32 cellular contexts compared by ENCODE assay signal in genomic region chr6:113821445-113821844, GRCh38.
"Had no signal": no experiment of that assay in that cellular context is flagged by ENCODE, and none has a peak within 500 bp of the region (broad histone marks: within the 10 kb centered on the region; RNA-seq: fewer than 3 reads in every experiment).

No MANE protein-coding gene starts in this region.

- H3K9me3 Mint-ChIP-seq: natural killer cell; neural progenitor cell; stimulated activated memory B cell treated with anti-CD40 and anti-IgM and Interleukin-4, amounts not matched to agents 10 μg/mL and 1 μg/mL and 100 μg/mL, for 72 hours; stimulated activated naive CD8-positive, alpha-beta T cell treated with anti-CD3 and anti-CD28 coated beads, Interleukin-15, amount 100 ng/mL, for 72 hours had no signal

- H3K27ac Mint-ChIP-seq: natural killer cell; neural progenitor cell; progenitor cell of endocrine pancreas; stimulated activated memory B cell treated with anti-CD40 and anti-IgM and Interleukin-4, amounts not matched to agents 10 μg/mL and 1 μg/mL and 100 μg/mL, for 72 hours; stimulated activated naive CD8-positive, alpha-beta T cell treated with anti-CD3 and anti-CD28 coated beads, Interleukin-15, amount 100 ng/mL, for 72 hours; type B pancreatic cell had no signal

- H3K27me3 Mint-ChIP-seq: stimulated activated memory B cell treated with anti-CD40 and anti-IgM and Interleukin-4, amounts not matched to agents 10 μg/mL and 1 μg/mL and 100 μg/mL, for 72 hours; type B pancreatic cell had no signal

- H3K27me3 ChIP-seq: neural progenitor cell, ovary, right lobe of liver, sigmoid colon, spleen, suprapubic skin, testis, tibial artery, transverse colon, upper lobe of right lung, uterus had no signal

- H3K4me3 ChIP-seq: neural progenitor cell, ovary, psoas muscle, right lobe of liver, sigmoid colon, skin epidermis, smooth muscle cell, spleen, suprapubic skin, testis, tibial artery, transverse colon, upper lobe of right lung, uterus had no signal

- DNase-seq: natural killer cell; occipital lobe; ovary; posterior cingulate gyrus; psoas muscle; right cardiac atrium; right lobe of liver; sigmoid colon; spleen; stimulated activated CD4-positive, alpha-beta T cell treated with anti-CD3 and anti-CD28 coated beads, Interleukin-12 subunit alpha, Interleukin-12 subunit beta, amount 100 ng/mL, for 4 hours; stimulated activated CD4-positive, alpha-beta T cell treated with anti-CD3 and anti-CD28 coated beads, Interleukin-1b, Interleukin-23, amount 100 ng/mL, for 48 hours; stimulated activated CD4-positive, alpha-beta T cell treated with anti-CD3 and anti-CD28 coated beads, Interleukin-4, amount 100 ng/mL, for 1 hour; stimulated activated CD4-positive, alpha-beta T cell treated with anti-CD3 and anti-CD28 coated beads, Interleukin-4, amount 100 ng/mL, for 4 hours; stimulated activated CD8-positive, alpha-beta memory T cell treated with anti-CD3 and anti-CD28 coated beads, Interleukin-4, amount 100 ng/mL, for 48 hours; stimulated activated naive CD4-positive, alpha-beta T cell; stimulated activated naive CD8-positive, alpha-beta T cell treated with anti-CD3 and anti-CD28 coated beads, Interleukin-15, amount 100 ng/mL, for 72 hours; stimulated activated naive CD8-positive, alpha-beta T cell treated with anti-CD3 and anti-CD28 coated beads, Interleukin-15, Interleukin-2, amounts not matched to agents 100 U/mL and 50 U/mL, for 24 hours; substantia nigra; testis; tibial artery; transverse colon; upper lobe of right lung; uterus had no signal

- H3K4me1 Mint-ChIP-seq: natural killer cell; stimulated activated naive CD8-positive, alpha-beta T cell treated with anti-CD3 and anti-CD28 coated beads, Interleukin-15, amount 100 ng/mL, for 72 hours had no signal

- H3K9me3 ChIP-seq: ovary, psoas muscle, right lobe of liver, sigmoid colon, spleen, suprapubic skin, testis, tibial artery, transverse colon, upper lobe of right lung, uterus had no signal

- ATAC-seq: natural killer cell; psoas muscle; right cardiac atrium; right lobe of liver; stimulated activated memory B cell treated with anti-CD40 and anti-IgM and Interleukin-4, amounts not matched to agents 10 μg/mL and 1 μg/mL and 100 μg/mL, for 72 hours; stimulated activated naive CD8-positive, alpha-beta T cell treated with anti-CD3 and anti-CD28 coated beads, Interleukin-15, amount 100 ng/mL, for 72 hours; stimulated activated naive CD8-positive, alpha-beta T cell treated with anti-CD3 and anti-CD28 coated beads, Interleukin-15, Interleukin-2, amounts not matched to agents 100 U/mL and 50 U/mL, for 24 hours; upper lobe of right lung had no signal

- H3K27ac ChIP-seq: neural progenitor cell, ovary, parathyroid adenoma, psoas muscle, right lobe of liver, sigmoid colon, skin epidermis, spleen, suprapubic skin, testis, tibial artery, transverse colon, upper lobe of right lung, uterus had no signal

- H3K4me1 ChIP-seq: parathyroid adenoma, uterus had no signal

- H3K36me3 Mint-ChIP-seq: natural killer cell; neural progenitor cell; stimulated activated memory B cell treated with anti-CD40 and anti-IgM and Interleukin-4, amounts not matched to agents 10 μg/mL and 1 μg/mL and 100 μg/mL, for 72 hours; type B pancreatic cell had no signal

- H3K36me3 ChIP-seq: neural progenitor cell, ovary, right lobe of liver, sigmoid colon, spleen, suprapubic skin, tibial artery, transverse colon, upper lobe of right lung, uterus had no signal

- H3K4me3 Mint-ChIP-seq: natural killer cell; nephron; neural progenitor cell; stimulated activated memory B cell treated with anti-CD40 and anti-IgM and Interleukin-4, amounts not matched to agents 10 μg/mL and 1 μg/mL and 100 μg/mL, for 72 hours; stimulated activated naive CD8-positive, alpha-beta T cell treated with anti-CD3 and anti-CD28 coated beads, Interleukin-15, amount 100 ng/mL, for 72 hours; type B pancreatic cell had no signal
